In the genomic region with DNA sequence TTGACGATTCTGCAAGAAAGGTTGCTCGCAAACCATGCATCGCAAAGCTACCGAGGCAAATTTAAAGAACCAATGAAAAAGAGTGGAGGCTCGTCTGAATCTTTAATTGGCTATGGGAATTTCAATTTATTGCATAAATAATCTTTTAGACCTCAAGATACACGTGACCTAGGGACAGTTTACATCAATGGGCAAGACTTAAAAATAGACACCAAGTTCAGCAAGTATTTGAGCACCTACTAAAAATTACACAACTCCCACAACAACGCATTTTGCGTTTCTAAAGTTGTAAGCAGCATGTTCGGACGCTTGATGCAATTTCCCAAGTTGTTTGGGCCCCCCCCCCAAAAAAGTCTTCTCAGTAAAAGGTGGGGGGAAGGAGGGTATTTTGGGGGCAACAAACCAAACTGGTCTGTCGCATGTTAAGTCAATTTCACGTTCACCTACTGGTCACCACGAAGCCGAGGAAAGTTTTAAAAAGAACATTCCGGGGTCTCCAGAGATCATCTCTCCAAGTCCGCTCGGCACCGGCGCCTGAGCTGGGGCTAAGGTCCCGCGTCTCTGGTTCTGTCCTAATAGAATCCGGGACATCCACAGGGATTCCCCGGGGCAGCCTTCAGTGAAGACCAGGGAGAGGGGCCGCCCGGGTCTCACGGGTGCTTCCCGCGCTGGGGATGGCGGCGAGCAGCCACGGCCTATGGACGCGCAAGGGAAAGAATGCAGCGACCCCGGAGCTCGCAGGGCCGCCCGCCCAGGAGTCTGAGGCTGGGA, we compare ENCODE assay signal across 8 cellular contexts. TPM values are rescaled to one million over a fixed set of nuclear protein-coding genes. Genes with fewer than 3 reads are reported as not detected.
DNase-seq lines count a peak whose midpoint lies in the region; ATAC-seq, FAIRE-seq and TF ChIP-seq lines count a peak whose summit lies in the region.

No MANE protein-coding gene starts in this region.

- H3K4me3 ChIP-seq in ACC112 (ENCODE audit: low read depth, low read length) (peak overlapping the region; percentile 96), foreskin fibroblast (ENCODE audit: low read depth in 1 of 2, low read length in 2 of 2) (peak overlapping the region; percentile 76 to 98), pancreas (peak overlapping the region; percentile 79 to 97 (median 86))

- no peaks in the 10 kb centered on the region for H3K27me3 Mint-ChIP-seq in IgD-negative memory B cell
- H3K27me3 Mint-ChIP-seq in activated CD4-positive, alpha-beta memory T cell treated with anti-CD3 and anti-CD28 coated beads for 36 hours, result no peaks in the 10 kb centered on the region

- H3K4me1 Mint-ChIP-seq in IgD-negative memory B cell, result peaks cover 43 to 54% (median 52%) of the 10 kb centered on the region in 3 donors
- H3K4me1 Mint-ChIP-seq in activated CD4-positive, alpha-beta memory T cell treated with anti-CD3 and anti-CD28 coated beads for 36 hours (ENCODE audit: low read depth), result peaks cover 44% of the 10 kb centered on the region

- H3K27ac ChIP-seq in ACC112 (ENCODE audit: low read depth, low read length) (peak overlapping the region; percentile 98), pancreas (peak overlapping the region; percentile 91 to 99 (median 96))

- H3K4me1 ChIP-seq in ACC112 (ENCODE audit: control insufficient read depth, insufficient read depth, low read length, unreplicated experiment), result peaks cover 36% of the 10 kb centered on the region
- peaks cover 25 to 44% (median 25%) of the 10 kb centered on the region in 3 donors for H3K4me1 ChIP-seq in pancreas

- H3K27me3 ChIP-seq in ACC112 (ENCODE audit: insufficient read depth, low read length), result no peaks in the 10 kb centered on the region
- no peaks in the 10 kb centered on the region for H3K27me3 ChIP-seq in pancreas

- H3K4me3 Mint-ChIP-seq in IgD-negative memory B cell, result peak overlapping the region; percentile 95 to 99 (median 98)
- H3K4me3 Mint-ChIP-seq in activated CD4-positive, alpha-beta memory T cell treated with anti-CD3 and anti-CD28 coated beads for 36 hours, result peak overlapping the region; percentile 96

- H3K9me3 Mint-ChIP-seq in IgD-negative memory B cell, result no peaks in the 10 kb centered on the region
- H3K9me3 Mint-ChIP-seq in activated CD4-positive, alpha-beta memory T cell treated with anti-CD3 and anti-CD28 coated beads for 36 hours, result no peaks in the 10 kb centered on the region

- WGBS in pancreas, 2 donors, result 0% methylated on average over 38 of the region's 38 CpGs

- no peak for DNase-seq in activated CD4-positive, alpha-beta memory T cell treated with anti-CD3 and anti-CD28 coated beads for 36 hours
- DNase-seq in foreskin fibroblast (peak in 1 of 2 donors; percentile 44), pancreas (peak in 1 of 6 donors; percentile 7), epidermal melanocyte (ENCODE audit: insufficient read length, low spot score) (no peak), GM10248 (ENCODE audit: extremely low spot score) (no peak)

- POLR2A ChIA-PET in activated CD4-positive, alpha-beta memory T cell treated with anti-CD3 and anti-CD28 coated beads for 36 hours (lab: Charles Lee), result interaction anchor here (0.7 to 4.4 kb wide), 9 partner anchors 9 to 540 kb away, joined by 3 to 20 read pairs (median 6); partner anchors contain the start of genes DSTN, RRBP1 and SEC23B
- POLR2A ChIA-PET in GM10248 (lab: Yijun Ruan, JAX), result interaction anchor here (0.9 to 2.5 kb wide), 4 partner anchors 9 to 286 kb away, joined by 4 to 12 read pairs (median 8); partner anchors contain the start of gene RRBP1

- no peak overlapping the region for H2AFZ ChIP-seq in ACC112 (ENCODE audit: low read length, unreplicated experiment)

- TF ChIP-seq CTCF in foreskin fibroblast (IDR thresholded peaks at IDR 0.05; ENCODE audit: low read depth, low read length) (no peak), pancreas (IDR thresholded peaks at IDR 0.05) (no peak), GM10248 (IDR thresholded peaks at IDR 0.05; ENCODE audit: control extremely low read depth, extremely low read depth, low read depth, missing control alignments) (no peak)

- CTCF ChIA-PET in activated CD4-positive, alpha-beta memory T cell treated with anti-CD3 and anti-CD28 coated beads for 36 hours (lab: Charles Lee), result interaction anchor here (1.2 to 3.7 kb wide), 2 partner anchors 10 to 26 kb away, joined by 4 to 31 read pairs; no protein-coding TSS in a partner anchor
- CTCF ChIA-PET in GM10248 (lab: Yijun Ruan, JAX), result interaction anchor here (0.7 to 7.9 kb wide), 6 partner anchors 12 to 285 kb away, joined by 3 to 69 read pairs (median 4); partner anchors contain the start of gene RRBP1

- FAIRE-seq in pancreas (lab: Jason Lieb, UNC), result no peak

- H3K79me2 ChIP-seq in ACC112 (ENCODE audit: control insufficient read depth, insufficient read depth, low read length, unreplicated experiment), result peaks cover 96% of the 10 kb centered on the region

- H3K9me3 ChIP-seq in pancreas, result no peaks in the 10 kb centered on the region

- peak; percentile 4 for ATAC-seq in GM18909 (IDR thresholded peaks at IDR 0.05; ENCODE audit: poor library complexity, unreplicated experiment)
- peak in 3 of 4 donors; percentile 0 to 4 (median 0) for ATAC-seq in pancreas

- intact Hi-C loops in activated CD4-positive, alpha-beta memory T cell treated with anti-CD3 and anti-CD28 coated beads for 36 hours (cut with micrococcal nuclease), result loop anchor here (1.0 to 10.0 kb wide), 11 partner anchors 8 to 1393 kb away; partner anchors contain the start of genes BFSP1, DSTN, DZANK1 and KIF16B
- intact Hi-C loops in pancreas (cut with DNase I), result no loop called here

- H3K36me3 ChIP-seq in ACC112 (ENCODE audit: insufficient read depth, low read length), result peaks cover 15% of the 10 kb centered on the region; the same call in 1 of the 2 replicates
- no peaks in the 10 kb centered on the region for H3K36me3 ChIP-seq in pancreas

- peak overlapping the region; percentile 95 to 99 (median 96) for H3K27ac Mint-ChIP-seq in IgD-negative memory B cell
- peak overlapping the region; percentile 99 for H3K27ac Mint-ChIP-seq in activated CD4-positive, alpha-beta memory T cell treated with anti-CD3 and anti-CD28 coated beads for 36 hours

- H3K36me3 Mint-ChIP-seq in IgD-negative memory B cell, result no peaks in the 10 kb centered on the region
- H3K36me3 Mint-ChIP-seq in activated CD4-positive, alpha-beta memory T cell treated with anti-CD3 and anti-CD28 coated beads for 36 hours, result peaks cover 73% of the 10 kb centered on the region

RNA-seq across cellular contexts. Expression of gene SNX5, which starts 0.8 kb away (rescaled TPM):
- polyA plus RNA-seq in IgD-negative memory B cell (103 TPM), pancreas (10 to 100 TPM; 34.2 to 38.4 TPM)
- total RNA-seq in activated CD4-positive, alpha-beta memory T cell treated with anti-CD3 and anti-CD28 coated beads for 36 hours, result 100 to 1,000 TPM; 234 to 256 TPM
- total RNA-seq in pancreas, result 10 to 100 TPM; 20.5 to 35.7 (median 27.2) TPM

RNA-seq across cellular contexts. Expression of gene MGME1, which starts 1.0 kb away (rescaled TPM):
- polyA plus RNA-seq in IgD-negative memory B cell (29.2 TPM), pancreas (1 to 10 TPM; 6.1 to 7.6 TPM)
- 10 to 100 TPM; 31.0 to 34.7 TPM for total RNA-seq in activated CD4-positive, alpha-beta memory T cell treated with anti-CD3 and anti-CD28 coated beads for 36 hours
- total RNA-seq in pancreas, result 1 to 10 TPM; 4.0 to 7.4 (median 6.1) TPM

Comparison
In these comparisons a context has a peak if more than half of its experiments do, and no peak if none do; other contexts are left out.
1. RNA of gene SNX5, which starts 0.8 kb away (total RNA-seq): 234 to 256 TPM in activated CD4-positive, alpha-beta memory T cell treated with anti-CD3 and anti-CD28 coated beads for 36 hours; 20.5 to 35.7 TPM in pancreas; every median in the first group is over 4 times any median in the second.
2. Peak in every context shown above with its lines, with median percentiles within 50 percentile points of each other: H3K4me3 ChIP-seq.